ENCODE assay signal across 1 cellular context in genomic region chr11:60913793-60914619, GRCh38.
A peak's percentile ranks its signal among the peaks of the same experiment; 100 is the strongest.
TF ChIP-seq lines count a peak whose summit lies in the region.

TSS of gene TMEM109 (plus strand) at chr11:60914158. CDS start at chr11:60919694, 5,536 bp downstream.

TF ChIP-seq in HEK293, 187 proteins besides CTCF, POLR2A, EP300 and RAD21 (continued from another document):
- TF ChIP-seq ZSCAN4 (tag by site-specific recombination; IDR thresholded peaks at IDR 0.05) (no peak), ZNF221 (tag by site-specific recombination; IDR thresholded peaks at IDR 0.05; ENCODE audit: borderline replicate concordance) (no peak), ZNF23 (tag by site-specific recombination; IDR thresholded peaks at IDR 0.05; ENCODE audit: borderline replicate concordance) (no peak), ZNF843 (tag by site-specific recombination; IDR thresholded peaks at IDR 0.05) (no peak), ZNF514 (tag by site-specific recombination; IDR thresholded peaks at IDR 0.05) (no peak), ZNF202 (tag by site-specific recombination; IDR thresholded peaks at IDR 0.05; ENCODE audit: borderline replicate concordance) (no peak), ZFP37 (tag by site-specific recombination; IDR thresholded peaks at IDR 0.05) (no peak; the same call in 1 of the 2 replicates), ZNF777 (tag by site-specific recombination; IDR thresholded peaks at IDR 0.05; ENCODE audit: borderline replicate concordance) (no peak), ZBTB17 (tag by site-specific recombination; IDR thresholded peaks at IDR 0.05) (peak; percentile 95), KLF1 (tag by site-specific recombination; IDR thresholded peaks at IDR 0.05) (no peak), ZNF157 (tag by site-specific recombination; IDR thresholded peaks at IDR 0.05) (no peak), WT1 (tag by site-specific recombination; IDR thresholded peaks at IDR 0.05) (no peak), IKZF3 (tag by site-specific recombination; IDR thresholded peaks at IDR 0.05) (peak; percentile 83; the same call in 1 of the 2 replicates), ZBTB20 (tag by site-specific recombination; IDR thresholded peaks at IDR 0.05) (peak; percentile 64), FEZF1 (tag by site-specific recombination; IDR thresholded peaks at IDR 0.05) (no peak), ZNF585B (tag by site-specific recombination; IDR thresholded peaks at IDR 0.05) (no peak), YY2 (tag by site-specific recombination; IDR thresholded peaks at IDR 0.05) (no peak), ZNF792 (tag by site-specific recombination; IDR thresholded peaks at IDR 0.05) (no peak), ZNF239 (tag by site-specific recombination; IDR thresholded peaks at IDR 0.05) (no peak), ZBTB49 (tag by site-specific recombination; IDR thresholded peaks at IDR 0.05; ENCODE audit: low read depth) (no peak), REPIN1 (tag by site-specific recombination; IDR thresholded peaks at IDR 0.05; ENCODE audit: low read depth) (no peak), ZNF292 (tag by site-specific recombination; IDR thresholded peaks at IDR 0.05; ENCODE audit: borderline replicate concordance, low read depth) (no peak), ZNF248 (tag by site-specific recombination; IDR thresholded peaks at IDR 0.05) (no peak), ZSCAN5A (tag by site-specific recombination; IDR thresholded peaks at IDR 0.05) (no peak), SCRT1 (tag by site-specific recombination; IDR thresholded peaks at IDR 0.05; ENCODE audit: borderline replicate concordance) (no peak), ZNF701 (tag by site-specific recombination; IDR thresholded peaks at IDR 0.05) (no peak), ZNF175 (tag by site-specific recombination; IDR thresholded peaks at IDR 0.05) (no peak), TRIM28 (IDR thresholded peaks at IDR 0.05; ENCODE audit: borderline replicate concordance, low read length) (no peak), ZNF571 (tag by site-specific recombination; IDR thresholded peaks at IDR 0.05) (no peak), ZNF677 (tag by site-specific recombination; IDR thresholded peaks at IDR 0.05) (no peak), OSR2 (tag by site-specific recombination; IDR thresholded peaks at IDR 0.05) (no peak), SP2 (tag by site-specific recombination; IDR thresholded peaks at IDR 0.05) (peak; percentile 47), ZNF354C (tag by site-specific recombination; IDR thresholded peaks at IDR 0.05; ENCODE audit: borderline replicate concordance, low read depth) (no peak), ZSCAN16 (tag by site-specific recombination; IDR thresholded peaks at IDR 0.05) (no peak), ZNF560 (tag by site-specific recombination; IDR thresholded peaks at IDR 0.05; ENCODE audit: borderline replicate concordance) (no peak), ATF2 (tag by site-specific recombination; IDR thresholded peaks at IDR 0.05; ENCODE audit: low read depth) (no peak), MYNN (tag by site-specific recombination; IDR thresholded peaks at IDR 0.05; ENCODE audit: borderline replicate concordance) (peak; percentile 99), ZNF391 (tag by site-specific recombination; IDR thresholded peaks at IDR 0.05; ENCODE audit: borderline replicate concordance, low read depth) (no peak), ZNF76 (tag by site-specific recombination; IDR thresholded peaks at IDR 0.05; ENCODE audit: borderline replicate concordance, low read depth) (peak; percentile 96), ZNF16 (tag by site-specific recombination; IDR thresholded peaks at IDR 0.05; ENCODE audit: low read depth) (no peak), ZNF169 (tag by site-specific recombination; IDR thresholded peaks at IDR 0.05) (no peak)
- TF ChIP-seq, protein P1, sequence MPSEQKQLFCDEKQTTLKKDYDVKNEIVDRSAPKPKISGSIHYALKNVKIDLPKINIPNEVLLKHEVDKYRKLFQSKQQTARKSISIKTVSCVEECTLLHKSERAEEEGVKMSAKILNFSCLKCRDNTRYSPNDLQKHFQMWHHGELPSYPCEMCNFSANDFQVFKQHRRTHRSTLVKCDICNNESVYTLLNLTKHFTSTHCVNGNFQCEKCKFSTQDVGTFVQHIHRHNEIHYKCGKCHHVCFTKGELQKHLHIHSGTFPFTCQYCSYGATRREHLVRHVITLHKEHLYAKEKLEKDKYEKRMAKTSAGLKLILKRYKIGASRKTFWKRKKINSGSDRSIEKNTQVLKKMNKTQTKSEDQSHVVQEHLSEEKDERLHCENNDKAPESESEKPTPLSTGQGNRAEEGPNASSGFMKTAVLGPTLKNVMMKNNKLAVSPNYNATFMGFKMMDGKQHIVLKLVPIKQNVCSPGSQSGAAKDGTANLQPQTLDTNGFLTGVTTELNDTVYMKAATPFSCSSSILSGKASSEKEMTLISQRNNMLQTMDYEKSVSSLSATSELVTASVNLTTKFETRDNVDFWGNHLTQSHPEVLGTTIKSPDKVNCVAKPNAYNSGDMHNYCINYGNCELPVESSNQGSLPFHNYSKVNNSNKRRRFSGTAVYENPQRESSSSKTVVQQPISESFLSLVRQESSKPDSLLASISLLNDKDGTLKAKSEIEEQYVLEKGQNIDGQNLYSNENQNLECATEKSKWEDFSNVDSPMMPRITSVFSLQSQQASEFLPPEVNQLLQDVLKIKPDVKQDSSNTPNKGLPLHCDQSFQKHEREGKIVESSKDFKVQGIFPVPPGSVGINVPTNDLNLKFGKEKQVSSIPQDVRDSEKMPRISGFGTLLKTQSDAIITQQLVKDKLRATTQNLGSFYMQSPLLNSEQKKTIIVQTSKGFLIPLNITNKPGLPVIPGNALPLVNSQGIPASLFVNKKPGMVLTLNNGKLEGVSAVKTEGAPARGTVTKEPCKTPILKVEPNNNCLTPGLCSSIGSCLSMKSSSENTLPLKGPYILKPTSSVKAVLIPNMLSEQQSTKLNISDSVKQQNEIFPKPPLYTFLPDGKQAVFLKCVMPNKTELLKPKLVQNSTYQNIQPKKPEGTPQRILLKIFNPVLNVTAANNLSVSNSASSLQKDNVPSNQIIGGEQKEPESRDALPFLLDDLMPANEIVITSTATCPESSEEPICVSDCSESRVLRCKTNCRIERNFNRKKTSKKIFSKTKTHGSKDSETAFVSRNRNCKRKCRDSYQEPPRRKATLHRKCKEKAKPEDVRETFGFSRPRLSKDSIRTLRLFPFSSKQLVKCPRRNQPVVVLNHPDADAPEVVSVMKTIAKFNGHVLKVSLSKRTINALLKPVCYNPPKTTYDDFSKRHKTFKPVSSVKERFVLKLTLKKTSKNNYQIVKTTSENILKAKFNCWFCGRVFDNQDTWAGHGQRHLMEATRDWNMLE (tag by site-specific recombination; conservative IDR thresholded peaks at IDR 0.05; ENCODE audit: low read depth), result 0 out of 2 replicates have a peak, but pooled peaks have one; percentile 46
- TF ChIP-seq, protein P2, sequence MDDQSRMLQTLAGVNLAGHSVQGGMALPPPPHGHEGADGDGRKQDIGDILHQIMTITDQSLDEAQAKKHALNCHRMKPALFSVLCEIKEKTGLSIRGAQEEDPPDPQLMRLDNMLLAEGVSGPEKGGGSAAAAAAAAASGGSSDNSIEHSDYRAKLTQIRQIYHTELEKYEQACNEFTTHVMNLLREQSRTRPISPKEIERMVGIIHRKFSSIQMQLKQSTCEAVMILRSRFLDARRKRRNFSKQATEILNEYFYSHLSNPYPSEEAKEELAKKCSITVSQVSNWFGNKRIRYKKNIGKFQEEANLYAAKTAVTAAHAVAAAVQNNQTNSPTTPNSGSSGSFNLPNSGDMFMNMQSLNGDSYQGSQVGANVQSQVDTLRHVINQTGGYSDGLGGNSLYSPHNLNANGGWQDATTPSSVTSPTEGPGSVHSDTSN (CRISPR knock-in tag; IDR thresholded peaks at IDR 0.05), result no peak
- TF ChIP-seq, protein P3, sequence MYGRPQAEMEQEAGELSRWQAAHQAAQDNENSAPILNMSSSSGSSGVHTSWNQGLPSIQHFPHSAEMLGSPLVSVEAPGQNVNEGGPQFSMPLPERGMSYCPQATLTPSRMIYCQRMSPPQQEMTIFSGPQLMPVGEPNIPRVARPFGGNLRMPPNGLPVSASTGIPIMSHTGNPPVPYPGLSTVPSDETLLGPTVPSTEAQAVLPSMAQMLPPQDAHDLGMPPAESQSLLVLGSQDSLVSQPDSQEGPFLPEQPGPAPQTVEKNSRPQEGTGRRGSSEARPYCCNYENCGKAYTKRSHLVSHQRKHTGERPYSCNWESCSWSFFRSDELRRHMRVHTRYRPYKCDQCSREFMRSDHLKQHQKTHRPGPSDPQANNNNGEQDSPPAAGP (tag by site-specific recombination; IDR thresholded peaks at IDR 0.05), result no peak
- TF ChIP-seq, protein P4, sequence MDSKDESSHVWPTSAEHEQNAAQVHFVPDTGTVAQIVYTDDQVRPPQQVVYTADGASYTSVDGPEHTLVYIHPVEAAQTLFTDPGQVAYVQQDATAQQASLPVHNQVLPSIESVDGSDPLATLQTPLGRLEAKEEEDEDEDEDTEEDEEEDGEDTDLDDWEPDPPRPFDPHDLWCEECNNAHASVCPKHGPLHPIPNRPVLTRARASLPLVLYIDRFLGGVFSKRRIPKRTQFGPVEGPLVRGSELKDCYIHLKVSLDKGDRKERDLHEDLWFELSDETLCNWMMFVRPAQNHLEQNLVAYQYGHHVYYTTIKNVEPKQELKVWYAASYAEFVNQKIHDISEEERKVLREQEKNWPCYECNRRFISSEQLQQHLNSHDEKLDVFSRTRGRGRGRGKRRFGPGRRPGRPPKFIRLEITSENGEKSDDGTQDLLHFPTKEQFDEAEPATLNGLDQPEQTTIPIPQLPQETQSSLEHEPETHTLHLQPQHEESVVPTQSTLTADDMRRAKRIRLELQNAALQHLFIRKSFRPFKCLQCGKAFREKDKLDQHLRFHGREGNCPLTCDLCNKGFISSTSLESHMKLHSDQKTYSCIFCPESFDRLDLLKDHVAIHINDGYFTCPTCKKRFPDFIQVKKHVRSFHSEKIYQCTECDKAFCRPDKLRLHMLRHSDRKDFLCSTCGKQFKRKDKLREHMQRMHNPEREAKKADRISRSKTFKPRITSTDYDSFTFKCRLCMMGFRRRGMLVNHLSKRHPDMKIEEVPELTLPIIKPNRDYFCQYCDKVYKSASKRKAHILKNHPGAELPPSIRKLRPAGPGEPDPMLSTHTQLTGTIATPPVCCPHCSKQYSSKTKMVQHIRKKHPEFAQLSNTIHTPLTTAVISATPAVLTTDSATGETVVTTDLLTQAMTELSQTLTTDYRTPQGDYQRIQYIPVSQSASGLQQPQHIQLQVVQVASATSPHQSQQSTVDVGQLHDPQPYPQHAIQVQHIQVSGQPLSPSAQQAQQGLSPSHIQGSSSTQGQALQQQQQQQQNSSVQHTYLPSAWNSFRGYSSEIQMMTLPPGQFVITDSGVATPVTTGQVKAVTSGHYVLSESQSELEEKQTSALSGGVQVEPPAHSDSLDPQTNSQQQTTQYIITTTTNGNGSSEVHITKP (tag by site-specific recombination; IDR thresholded peaks at IDR 0.05), result peak; percentile 50
